Comparison of ENCODE assay signal across 13 cellular contexts in genomic region chr1:62836856-62837540, GRCh38. TPM values are rescaled to one million over a fixed set of nuclear protein-coding genes. Genes with fewer than 3 reads are reported as not detected.
A peak's percentile ranks its signal among the peaks of the same experiment; 100 is the strongest.
DNase-seq lines count a peak whose midpoint lies in the region; ATAC-seq, FAIRE-seq and TF ChIP-seq lines count a peak whose summit lies in the region.
"Had no signal": no experiment of that assay in that cellular context is flagged by ENCODE, and none has a peak within 500 bp of the region (broad histone marks: within the 10 kb centered on the region; RNA-seq: fewer than 3 reads in every experiment).

No MANE protein-coding gene starts in this region.

- no peak overlapping the region for H2AFZ ChIP-seq in GM12878 (ENCODE audit: control insufficient read depth, low read depth, low read length)
- H2AFZ ChIP-seq: GM23338 had no signal

- POLR2A ChIA-PET in GM12878 (lab: Charles Lee) = no interaction called here

- intact Hi-C loops in GM12878 (cut with micrococcal nuclease; ENCODE audit: unreplicated experiment) = no loop called here

- H3K9me3 ChIP-seq in GM12878 (replicated peaks; ENCODE audit: control insufficient read depth, insufficient read depth, low read length) = no peaks in the 10 kb centered on the region
- H3K9me3 ChIP-seq: Caco-2 had no signal

- no peak for DNase-seq in GM12892 (ENCODE audit: insufficient read length)
- no peak for DNase-seq in GM12878 (ENCODE audit: low read depth, low spot score)
- DNase-seq in dermis blood vessel endothelial cell = no peak
- DNase-seq: Caco-2; CD4-positive, alpha-beta T cell; HCEC 1CT had no signal

- no peaks in the 10 kb centered on the region for H4K20me1 ChIP-seq in GM12878 (ENCODE audit: control insufficient read depth, insufficient read depth)

- no peak for TF ChIP-seq EP300 in GM12878 (IDR thresholded peaks at IDR 0.05; ENCODE audit: borderline replicate concordance in 1 of 2, control insufficient read depth in 1 of 2, low read depth in 2 of 2, low read length in 2 of 2)

- no peaks in the 10 kb centered on the region for H3K79me2 ChIP-seq in GM12878 (ENCODE audit: control insufficient read depth, insufficient read depth, low read length)

- no peaks in the 10 kb centered on the region for H3K27me3 ChIP-seq in GM12878 (replicated peaks in 1 of 2; ENCODE audit: control insufficient read depth in 2 of 2, insufficient read depth in 2 of 2, low read length in 1 of 2)

- H3K4me2 ChIP-seq in GM12878 (ENCODE audit: control insufficient read depth, insufficient read depth) = no peak overlapping the region
- H3K4me2 ChIP-seq: GM23338 had no signal

- ATAC-seq in GM18868 (IDR thresholded peaks at IDR 0.05; ENCODE audit: unreplicated experiment) = peak; percentile 59
- ATAC-seq in GM12878 = peak; percentile 74
- no peak for ATAC-seq in stimulated activated memory B cell treated with anti-CD40 and anti-IgM and Interleukin-4, amounts not matched to agents 10 μg/mL and 1 μg/mL and 100 μg/mL, for 72 hours
- ATAC-seq in GM19467 (IDR thresholded peaks at IDR 0.05; ENCODE audit: unreplicated experiment) = no peak
- ATAC-seq: GM23338 had no signal

- peak overlapping the region; percentile 48 for H3K27ac Mint-ChIP-seq in stimulated activated memory B cell treated with anti-CD40 and anti-IgM and Interleukin-4, amounts not matched to agents 10 μg/mL and 1 μg/mL and 100 μg/mL, for 72 hours
- H3K27ac Mint-ChIP-seq: CD4-positive, alpha-beta T cell; GM23338 had no signal

- peak; percentile 48 for FAIRE-seq in GM12892 (lab: Jason Lieb, UNC)
- FAIRE-seq in GM12878 (lab: Jason Lieb, UNC) = no peak
- FAIRE-seq: D721Med, H54 had no signal

- no peak for TF ChIP-seq CTCF in GM12878 (IDR thresholded peaks at IDR 0.05 in 2 of 3, conservative IDR thresholded peaks at IDR 0.05 in 1 of 3; ENCODE audit: control insufficient read depth in 2 of 3, extremely low read depth in 1 of 3, insufficient read depth in 1 of 3, low read depth in 3 of 3, low read length in 3 of 3)

- in situ Hi-C loops in GM12878 (cut with MboI) = no loop called here

- H3K4me1 Mint-ChIP-seq in stimulated activated memory B cell treated with anti-CD40 and anti-IgM and Interleukin-4, amounts not matched to agents 10 μg/mL and 1 μg/mL and 100 μg/mL, for 72 hours = peaks cover 5% of the 10 kb centered on the region

- RAD21 ChIA-PET in GM12878 (lab: Charles Lee; ENCODE audit: unreplicated experiment) = interaction anchor here (0.7 to 1.5 kb wide), 3 partner anchors 26 to 312 kb away, joined by 3 to 4 read pairs (median 4); no protein-coding TSS in a partner anchor

- no peak overlapping the region for H3K4me3 Mint-ChIP-seq in stimulated activated memory B cell treated with anti-CD40 and anti-IgM and Interleukin-4, amounts not matched to agents 10 μg/mL and 1 μg/mL and 100 μg/mL, for 72 hours
- H3K4me3 Mint-ChIP-seq: CD4-positive, alpha-beta T cell; GM23338 had no signal

- H3K4me3 ChIP-seq in GM12878 = no peak overlapping the region
- H3K4me3 ChIP-seq: GM23338 had no signal

- no peaks in the 10 kb centered on the region for H3K9me3 Mint-ChIP-seq in stimulated activated memory B cell treated with anti-CD40 and anti-IgM and Interleukin-4, amounts not matched to agents 10 μg/mL and 1 μg/mL and 100 μg/mL, for 72 hours
- H3K9me3 Mint-ChIP-seq: CD4-positive, alpha-beta T cell; GM23338 had no signal

- CTCF ChIA-PET in GM12878 (lab: Yijun Ruan, JAX) = interaction anchor here (0.5 to 1.1 kb wide), 3 partner anchors 312 to 662 kb away, joined by 3 to 4 read pairs (median 3); no protein-coding TSS in a partner anchor

- H3K4me1 ChIP-seq in GM12878 (ENCODE audit: control insufficient read depth, insufficient read depth, low read length) = no peaks in the 10 kb centered on the region
- H3K4me1 ChIP-seq: Caco-2 had no signal

- TF ChIP-seq POLR2A in GM12892 (IDR thresholded peaks at IDR 0.05; ENCODE audit: low read depth, low read length) (no peak), GM12878 (IDR thresholded peaks at IDR 0.05; ENCODE audit: low read depth, low read length) (no peak)

- peaks cover 14% of the 10 kb centered on the region for H3K36me3 Mint-ChIP-seq in stimulated activated memory B cell treated with anti-CD40 and anti-IgM and Interleukin-4, amounts not matched to agents 10 μg/mL and 1 μg/mL and 100 μg/mL, for 72 hours

- no peaks in the 10 kb centered on the region for H3K27me3 Mint-ChIP-seq in stimulated activated memory B cell treated with anti-CD40 and anti-IgM and Interleukin-4, amounts not matched to agents 10 μg/mL and 1 μg/mL and 100 μg/mL, for 72 hours
- H3K27me3 Mint-ChIP-seq: CD4-positive, alpha-beta T cell had no signal

- H3K36me3 ChIP-seq in GM12878 (ENCODE audit: control insufficient read depth in 2 of 2, insufficient read depth in 2 of 2, low read length in 1 of 2) = no peaks in the 10 kb centered on the region

- H3K27ac ChIP-seq in GM12878 (ENCODE audit: control insufficient read depth, insufficient read depth) = no peak overlapping the region
- H3K27ac ChIP-seq: C4-2B had no signal

- BruUV-seq in GM12878 (replicated peaks; lab: Mats Ljungman, UMichigan) = no TSS peak

- TF ChIP-seq RAD21 in GM12878 (IDR thresholded peaks at IDR 0.05; ENCODE audit: insufficient read depth, low read depth, low read length) = no peak

- SMC1A ChIA-PET in GM12878 (lab: Charles Lee; ENCODE audit: uncharacterized antibody, unreplicated experiment) = interaction anchor here (0.6 to 1.8 kb wide), 4 partner anchors 26 to 258 kb away, joined by 3 to 6 read pairs (median 4); no protein-coding TSS in a partner anchor

- H3K9ac ChIP-seq in GM12878 (ENCODE audit: control insufficient read depth, insufficient read depth, low read length) = no peak overlapping the region

TF ChIP-seq in GM12878, 131 proteins besides CTCF, POLR2A, EP300 and RAD21:
- TF ChIP-seq RELB (IDR thresholded peaks at IDR 0.05; ENCODE audit: low read depth) (peak; percentile 60), RUNX3 (IDR thresholded peaks at IDR 0.05; ENCODE audit: low read length) (no peak), MTA2 (IDR thresholded peaks at IDR 0.05; ENCODE audit: low read depth) (peak; percentile 43; the same call in 1 of the 2 replicates)

RNA-seq across cellular contexts. Expression of gene ATG4C, which starts 53.1 kb away (rescaled TPM):
- polyA plus RNA-seq in GM12892 (2012; ENCODE audit: missing spikeins) = 10.5 TPM
- total RNA-seq in GM12878 (2013; cell fraction: nucleolus; rRNA removed) = 16.2 and 18.3 TPM in 2 replicates
- total RNA-seq in GM12878 (2014; rRNA removed) (8.1 and 10.5 TPM in 2 replicates), GM12878 (2014; rRNA removed; fragmentation: Illumina TruSeq; extraction: Trizol) (9.2 and 9.8 TPM in 2 replicates), GM12878 (2021) (12.2 and 13.2 TPM in 2 replicates), dermis blood vessel endothelial cell (9.5 and 10.2 TPM in 2 replicates)
- polyA plus RNA-seq in GM12878 (2011; ENCODE audit: low read depth) = 4.9 TPM
- polyA plus RNA-seq in GM12878 (2011; rRNA removed) (19.3 and 29.5 TPM in 2 replicates), GM12878 (2014; fragmentation: Illumina TruSeq; extraction: Trizol) (18.5 and 25.0 TPM in 2 replicates), GM12878 (2014; fragmentation: Nextera tagmentation; extraction: Ambion mirVana) (10 to 100 TPM; 21.3 to 30.9 TPM), GM12878 (2014; rRNA removed) (11.6 and 14.4 TPM in 2 replicates), GM12878 (2016; fragmentation: Nextera tagmentation; extraction: Ambion mirVana) (10 to 100 TPM; 26.9 to 30.6 TPM)
- 4.7 and 5.8 TPM in 2 replicates for polyA plus RNA-seq in GM12878 (2011; cell fraction: cytosol; rRNA removed)
- 4.8 and 5.8 TPM in 2 replicates for polyA plus RNA-seq in GM12878 (2011; cell fraction: nucleus; rRNA removed)
- 5.7 and 7.4 TPM in 2 replicates for polyA plus RNA-seq in GM12878 (2012)
- 10.8 and 13.2 TPM in 2 replicates for polyA minus RNA-seq in GM12878 (2011; rRNA and poly(A)+ RNA removed)
- 3.6 and 6.8 TPM in 2 replicates for polyA minus RNA-seq in GM12878 (2011; cell fraction: cytosol; rRNA and poly(A)+ RNA removed)
- polyA minus RNA-seq in GM12878 (2011; cell fraction: nucleus; rRNA and poly(A)+ RNA removed) = 3.9 and 4.3 TPM in 2 replicates

Comparison
In these comparisons a context has a peak if more than half of its experiments do, and no peak if none do; other contexts are left out.
1. ATAC-seq: peak in GM18868 (single experiment) and GM12878 (single experiment); none in stimulated activated memory B cell treated with anti-CD40 and anti-IgM and Interleukin-4, amounts not matched to agents 10 μg/mL and 1 μg/mL and 100 μg/mL, for 72 hours (single experiment) and GM19467 (single experiment).